15 cellular contexts compared by ENCODE assay signal in the genomic region with DNA sequence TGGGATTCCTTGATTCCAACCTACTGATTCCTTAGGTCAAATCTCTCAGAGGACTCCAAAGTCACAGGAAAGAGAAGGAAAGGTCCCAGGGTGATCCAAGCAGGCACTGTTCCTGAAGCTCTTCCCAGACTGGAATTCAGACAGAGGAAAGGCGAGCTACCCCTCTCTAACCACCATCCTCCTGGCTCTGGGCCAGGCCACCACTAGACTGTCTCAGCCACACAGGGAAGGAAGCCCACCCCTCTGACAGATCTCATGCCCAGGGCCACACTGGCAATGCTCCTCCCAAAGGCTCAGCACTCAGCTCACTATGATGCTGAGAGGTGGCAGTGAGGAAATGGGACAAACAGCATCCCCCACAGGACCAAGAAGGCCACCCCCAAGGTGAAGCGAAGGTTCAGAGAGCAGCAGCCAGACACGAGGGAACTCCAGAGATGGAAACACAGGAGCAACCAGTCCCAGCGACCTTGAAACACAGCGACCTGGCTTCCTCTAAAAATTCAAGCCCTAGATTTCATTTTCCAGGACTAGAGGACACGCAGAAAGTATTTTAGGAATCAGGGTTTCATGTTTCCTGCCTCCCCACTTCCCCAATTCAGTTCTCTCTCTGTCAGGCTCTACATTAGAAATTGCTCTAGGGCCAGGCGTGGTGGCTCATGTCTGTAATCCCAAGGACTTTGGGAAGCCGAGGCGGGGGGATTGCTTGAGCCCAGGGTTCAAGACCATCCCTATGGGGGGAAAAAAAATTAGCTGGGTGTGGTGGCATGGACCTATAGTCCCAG. TPM values are rescaled to one million over a fixed set of nuclear protein-coding genes. Genes with fewer than 3 reads are reported as not detected.
DNase-seq lines count a peak whose midpoint lies in the region; ATAC-seq and TF ChIP-seq lines count a peak whose summit lies in the region.
"Had no signal": no experiment of that assay in that cellular context is flagged by ENCODE, and none has a peak within 500 bp of the region (broad histone marks: within the 10 kb centered on the region; RNA-seq: fewer than 3 reads in every experiment).

No MANE protein-coding gene starts in this region.

- H3K36me3 ChIP-seq in heart left ventricle (no peaks in the 10 kb centered on the region), thyroid gland (no peaks in the 10 kb centered on the region)

- H3K27me3 ChIP-seq in heart left ventricle (no peaks in the 10 kb centered on the region), thyroid gland (no peaks in the 10 kb centered on the region)
- H3K27me3 ChIP-seq: hepatocyte had no signal

- H3K27ac ChIP-seq in heart left ventricle (peak overlapping the region in 8 of 12 donors; percentile 15 to 58 (median 48)), thyroid gland (peak overlapping the region in 2 of 3 donors; percentile 47 to 91)
- H3K27ac ChIP-seq: hepatocyte had no signal

- H3K4me1 Mint-ChIP-seq in T-helper 17 cell, result peaks cover 62% of the 10 kb centered on the region
- H3K4me1 Mint-ChIP-seq in activated CD4-positive, alpha-beta memory T cell treated with anti-CD3 and anti-CD28 coated beads, Interleukin-2, amount 10 ng/mL, durations not matched to agents 7 days and 5 days, result peaks cover 20% of the 10 kb centered on the region

- H3K4me3 ChIP-seq in heart left ventricle (no peak overlapping the region), thyroid gland (replicated peaks in 1 of 3) (no peak overlapping the region)
- H3K4me3 ChIP-seq: hepatocyte had no signal

- CTCF ChIA-PET in activated CD4-positive, alpha-beta memory T cell treated with anti-CD3 and anti-CD28 coated beads, Interleukin-2, amount 10 ng/mL, durations not matched to agents 7 days and 5 days (lab: Charles Lee), result interaction anchor here (1.4 kb wide), 1 partner anchor 18 kb away, joined by 5 read pairs; a partner anchor contains a TSS

- intact Hi-C loops in heart left ventricle (cut with DNase I), result no loop called here
- intact Hi-C loops in cardiac septum (cut with DNase I), result no loop called here
- intact Hi-C loops in thyroid gland (cut with DNase I), result no loop called here

- peaks cover 7% of the 10 kb centered on the region for H3K36me3 Mint-ChIP-seq in T-helper 17 cell (ENCODE audit: low read depth)
- H3K36me3 Mint-ChIP-seq in activated CD4-positive, alpha-beta memory T cell treated with anti-CD3 and anti-CD28 coated beads, Interleukin-2, amount 10 ng/mL, durations not matched to agents 7 days and 5 days (ENCODE audit: low read depth), result no peaks in the 10 kb centered on the region

- DNase-seq in heart left ventricle (peak in 1 of 5 donors; percentile 32), cardiac septum (ENCODE audit: low spot score) (no peak), T-helper 17 cell (no peak), myocyte (ENCODE audit: low read depth) (peak; percentile 55), thyroid gland (no peak), DMS 273 (lab: John Stamatoyannopoulos, UW; ENCODE audit: unreplicated experiment) (no peak)
- DNase-seq in activated CD4-positive, alpha-beta memory T cell treated with anti-CD3 and anti-CD28 coated beads, Interleukin-2, amount 10 ng/mL, durations not matched to agents 7 days and 5 days, result no peak
- DNase-seq: amniotic stem cell, HFFc6, midbrain, NCI-H187 treated with DMSO at 0.1 percent for 48 hours, PC-3, T-helper 9 cell had no signal

- peak overlapping the region; percentile 31 for H3K4me3 Mint-ChIP-seq in T-helper 17 cell
- H3K4me3 Mint-ChIP-seq in activated CD4-positive, alpha-beta memory T cell treated with anti-CD3 and anti-CD28 coated beads, Interleukin-2, amount 10 ng/mL, durations not matched to agents 7 days and 5 days, result no peak overlapping the region
- H3K4me3 Mint-ChIP-seq: HFFc6 had no signal

- H3K4me1 ChIP-seq in heart left ventricle (peaks cover 3 to 79% (median 62%) of the 10 kb centered on the region in 12 donors), thyroid gland (peaks cover 59 to 75% of the 10 kb centered on the region in 2 donors)

- ATAC-seq in heart left ventricle, result peak in 2 of 4 donors; percentile 4 to 9
- no peak for ATAC-seq in T-helper 17 cell
- ATAC-seq in GM21423 (IDR thresholded peaks at IDR 0.05; ENCODE audit: unreplicated experiment), result no peak
- ATAC-seq: PC-3 had no signal

- peak overlapping the region; percentile 54 for H3K27ac Mint-ChIP-seq in T-helper 17 cell
- no peak overlapping the region for H3K27ac Mint-ChIP-seq in activated CD4-positive, alpha-beta memory T cell treated with anti-CD3 and anti-CD28 coated beads, Interleukin-2, amount 10 ng/mL, durations not matched to agents 7 days and 5 days
- H3K27ac Mint-ChIP-seq: HFFc6 had no signal

- 57 to 64% (median 59%) methylated on average over 9 of the region's 9 CpGs for WGBS in heart left ventricle, 4 donors
- WGBS in thyroid gland, 2 donors, result 79 to 90% methylated on average over 9 of the region's 9 CpGs

- no peaks in the 10 kb centered on the region for H3K9me3 Mint-ChIP-seq in activated CD4-positive, alpha-beta memory T cell treated with anti-CD3 and anti-CD28 coated beads, Interleukin-2, amount 10 ng/mL, durations not matched to agents 7 days and 5 days
- H3K9me3 Mint-ChIP-seq: HFFc6 had no signal

- POLR2A ChIA-PET in activated CD4-positive, alpha-beta memory T cell treated with anti-CD3 and anti-CD28 coated beads, Interleukin-2, amount 10 ng/mL, durations not matched to agents 7 days and 5 days (lab: Charles Lee), result no interaction called here

- H3K9me3 ChIP-seq in heart left ventricle (no peaks in the 10 kb centered on the region), T-helper 17 cell (ENCODE audit: control insufficient read depth, low read length, poor library complexity, severe bottlenecking) (no peaks in the 10 kb centered on the region), thyroid gland (no peaks in the 10 kb centered on the region)

- no peaks in the 10 kb centered on the region for H3K27me3 Mint-ChIP-seq in T-helper 17 cell
- no peaks in the 10 kb centered on the region for H3K27me3 Mint-ChIP-seq in activated CD4-positive, alpha-beta memory T cell treated with anti-CD3 and anti-CD28 coated beads, Interleukin-2, amount 10 ng/mL, durations not matched to agents 7 days and 5 days

- TF ChIP-seq POLR2A in heart left ventricle (IDR thresholded peaks at IDR 0.05), result no peak
- no peak for TF ChIP-seq POLR2A in thyroid gland (IDR thresholded peaks at IDR 0.05)

- no peak for TF ChIP-seq CTCF in heart left ventricle (IDR thresholded peaks at IDR 0.05)
- no peak for TF ChIP-seq CTCF in thyroid gland (IDR thresholded peaks at IDR 0.05)

RNA-seq across cellular contexts. Expression of a gene that starts 18.8 kb away (rescaled TPM):
- total RNA-seq in heart left ventricle (10 to 100 TPM; 12.9 to 42.5 (median 19.8) TPM), cardiac septum (28.8 TPM), T-helper 17 cell (10 to 100 TPM; 35.7 to 51.9 TPM), myocyte (4.9 and 5.6 TPM in 2 replicates), thyroid gland (10 to 100 TPM; 19.9 to 36.9 (median 27.2) TPM)
- 10 to 100 TPM in 1 of 2 donors, 1 to 10 TPM in 1; 9.2 to 11.9 TPM for polyA plus RNA-seq in heart left ventricle
- polyA plus RNA-seq in myocyte (2012), result 7.9 TPM
- 10 to 100 TPM; 31.0 to 32.0 TPM for total RNA-seq in activated CD4-positive, alpha-beta memory T cell treated with anti-CD3 and anti-CD28 coated beads, Interleukin-2, amount 10 ng/mL, durations not matched to agents 7 days and 5 days

RNA-seq across cellular contexts. Expression of a gene that starts 40.4 kb away (rescaled TPM):
- total RNA-seq in heart left ventricle (10 to 100 TPM in 8 of 9 donors, 1 to 10 TPM in 1; 8.9 to 48.7 (median 33.0) TPM), cardiac septum (59.2 TPM), T-helper 17 cell (100 to 1,000 TPM; 205 to 225 TPM), myocyte (27.7 and 36.3 TPM in 2 replicates), thyroid gland (100 to 1,000 TPM in 2 of 4 donors, 10 to 100 TPM in 2; 72.3 to 177 (median 102) TPM)
- polyA plus RNA-seq in heart left ventricle, result 10 to 100 TPM in 1 of 2 donors, 1 to 10 TPM in 1; 5.7 to 15.0 TPM
- 11.2 TPM for polyA plus RNA-seq in myocyte (2012)
- 10 to 100 TPM; 85.1 to 95.4 TPM for total RNA-seq in activated CD4-positive, alpha-beta memory T cell treated with anti-CD3 and anti-CD28 coated beads, Interleukin-2, amount 10 ng/mL, durations not matched to agents 7 days and 5 days
